16 cellular contexts compared by ENCODE assay signal in genomic region chr5:10018670-10019069, GRCh38.
A peak's percentile ranks its signal among the peaks of the same experiment; 100 is the strongest.
DNase-seq lines count a peak whose midpoint lies in the region; TF ChIP-seq lines count a peak whose summit lies in the region.
"Had no signal": no experiment of that assay in that cellular context is flagged by ENCODE, and none has a peak within 500 bp of the region (broad histone marks: within the 10 kb centered on the region; RNA-seq: fewer than 3 reads in every experiment).

No MANE protein-coding gene starts in this region.

- POLR2A ChIA-PET in AG04450 (lab: Yijun Ruan, JAX): no interaction called here
- POLR2A ChIA-PET in OCI-LY7 (lab: Charles Lee): no interaction called here

- in situ Hi-C loops in astrocyte of the spinal cord (cut with HindIII; ENCODE audit: low sequenced_read_pairs): no loop called here

- H2AFZ ChIP-seq in OCI-LY7 (ENCODE audit: low read length) (no peak overlapping the region), MM.1S (ENCODE audit: low read length) (no peak overlapping the region)

- H3K9me3 ChIP-seq in AG04450 (ENCODE audit: control insufficient read depth, insufficient read depth, low read length) (peaks cover 3% of the 10 kb centered on the region; the same call in 1 of the 2 replicates), OCI-LY7 (ENCODE audit: low read length) (no peaks in the 10 kb centered on the region), sigmoid colon (peaks cover 0 to 3% (median 0%) of the 10 kb centered on the region in 4 donors), MM.1S (replicated peaks; ENCODE audit: insufficient read depth, low read length) (no peaks in the 10 kb centered on the region)
- H3K9me3 ChIP-seq: BE2C had no signal

- 87 to 90% methylated on average over 3 of the region's 3 CpGs for WGBS in sigmoid colon, 2 donors

- TF ChIP-seq POLR2A in sigmoid colon (IDR thresholded peaks at IDR 0.05): no peak

- intact Hi-C loops in OCI-LY7 (cut with micrococcal nuclease; ENCODE audit: unreplicated experiment) (no loop called here), sigmoid colon (cut with DNase I) (no loop called here)

- H3K27me3 ChIP-seq in AG04450 (ENCODE audit: control insufficient read depth, insufficient read depth, low read length): no peaks in the 10 kb centered on the region
- no peaks in the 10 kb centered on the region for H3K27me3 ChIP-seq in sigmoid colon
- no peaks in the 10 kb centered on the region for H3K27me3 ChIP-seq in MM.1S (replicated peaks; ENCODE audit: insufficient read depth, low read length)
- H3K27me3 ChIP-seq: BE2C, tibial artery had no signal

- DNase-seq in AG04450 (ENCODE audit: low read depth, low spot score): peak; percentile 60
- peak; percentile 73 for DNase-seq in HS-27A (ENCODE audit: low read depth)
- DNase-seq in astrocyte of the spinal cord (ENCODE audit: low read depth, low spot score): peak; percentile 86
- peak; percentile 80 for DNase-seq in kidney glomerular epithelial cell (lab: John Stamatoyannopoulos, UW)
- DNase-seq in OCI-LY7 (ENCODE audit: low spot score): no peak
- DNase-seq in sigmoid colon: no peak
- DNase-seq in MM.1S: no peak
- no peak for DNase-seq in DMS 273 (lab: John Stamatoyannopoulos, UW; ENCODE audit: unreplicated experiment)
- DNase-seq: activated CD4-positive, alpha-beta T cell treated with anti-CD3 and anti-CD28 coated beads, Interleukin-2, amount 50 U/mL, for 4 hours; activated gamma-delta T cell treated with Interleukin-2 at 50 U/mL for 16 hours; BE2C; cortex of kidney; hypothalamus; NCI-H1436 treated with DMSO at 0.1 percent for 48 hours; T-helper 1 cell; tibial artery had no signal

- H3K4me3 ChIP-seq in AG04450 (ENCODE audit: low read depth, low read length) (no peak overlapping the region), astrocyte of the spinal cord (ENCODE audit: low read depth, low read length) (no peak overlapping the region), OCI-LY7 (ENCODE audit: low read depth, low read length, poor library complexity, severe bottlenecking) (no peak overlapping the region), sigmoid colon (no peak overlapping the region), MM.1S (ENCODE audit: low read length) (no peak overlapping the region)
- H3K4me3 ChIP-seq: tibial artery had no signal

- H3K79me2 ChIP-seq in OCI-LY7 (ENCODE audit: insufficient read depth, low read depth, low read length): no peaks in the 10 kb centered on the region
- no peaks in the 10 kb centered on the region for H3K79me2 ChIP-seq in MM.1S (ENCODE audit: low read length)

- H3K36me3 ChIP-seq in OCI-LY7 (ENCODE audit: insufficient read depth, low read length) (no peaks in the 10 kb centered on the region), sigmoid colon (no peaks in the 10 kb centered on the region), MM.1S (replicated peaks; ENCODE audit: insufficient read depth, low read length) (no peaks in the 10 kb centered on the region)
- H3K36me3 ChIP-seq: BE2C, tibial artery had no signal

- H3K4me1 ChIP-seq in OCI-LY7 (ENCODE audit: insufficient read depth, low read length, poor library complexity, severe bottlenecking) (no peaks in the 10 kb centered on the region), sigmoid colon (no peaks in the 10 kb centered on the region), MM.1S (ENCODE audit: low read length) (no peaks in the 10 kb centered on the region)
- H3K4me1 ChIP-seq: tibial artery had no signal

- H3F3A ChIP-seq in MM.1S (ENCODE audit: insufficient read depth, low read length): no peaks in the 10 kb centered on the region

- TF ChIP-seq CTCF in AG04450 (IDR thresholded peaks at IDR 0.05; ENCODE audit: low read depth, low read length) (no peak), astrocyte of the spinal cord (IDR thresholded peaks at IDR 0.05; ENCODE audit: low read depth, low read length) (no peak), OCI-LY7 (conservative IDR thresholded peaks at IDR 0.05; ENCODE audit: low read length) (no peak), sigmoid colon (IDR thresholded peaks at IDR 0.05) (no peak), MM.1S (IDR thresholded peaks at IDR 0.05; ENCODE audit: low read length) (no peak)

- no peak overlapping the region for H3K9ac ChIP-seq in MM.1S (ENCODE audit: low read length)

- H3K9me2 ChIP-seq in OCI-LY7 (ENCODE audit: insufficient read depth, low read length) (no peaks in the 10 kb centered on the region), MM.1S (replicated peaks; ENCODE audit: insufficient read depth, low read length) (no peaks in the 10 kb centered on the region)

- H3K4me2 ChIP-seq in OCI-LY7 (ENCODE audit: low read length): no peak overlapping the region
- no peak overlapping the region for H3K4me2 ChIP-seq in MM.1S (ENCODE audit: low read depth, low read length)

- no peak for TF ChIP-seq EP300 in sigmoid colon (IDR thresholded peaks at IDR 0.05)

- no TSS peak for BruUV-seq in OCI-LY7 (replicated peaks; lab: Mats Ljungman, UMichigan)

- H4K20me1 ChIP-seq in OCI-LY7 (ENCODE audit: insufficient read depth, low read length) (no peaks in the 10 kb centered on the region), MM.1S (ENCODE audit: insufficient read depth, low read length) (no peaks in the 10 kb centered on the region)

- CTCF ChIA-PET in AG04450 (lab: Charles Lee): no interaction called here
- CTCF ChIA-PET in OCI-LY7 (lab: Charles Lee; ENCODE audit: unreplicated experiment): no interaction called here

- H3K27ac ChIP-seq in AG04450 (ENCODE audit: low read depth, low read length) (peak overlapping the region; percentile 59), OCI-LY7 (ENCODE audit: low read depth, low read length, poor library complexity, severe bottlenecking) (no peak overlapping the region), sigmoid colon (no peak overlapping the region), MM.1S (ENCODE audit: low read length) (no peak overlapping the region)
- H3K27ac ChIP-seq: tibial artery had no signal

Comparison
In these comparisons a context has a peak if more than half of its experiments do, and no peak if none do; other contexts are left out.
1. DNase-seq: peak in AG04450 (single experiment), HS-27A (single experiment), astrocyte of the spinal cord (single experiment) and kidney glomerular epithelial cell (single experiment); none in OCI-LY7 (single experiment), sigmoid colon (single experiment), MM.1S (single experiment) and DMS 273 (single experiment).